ENCODE assay signal across 1 cellular context in the genomic region with DNA sequence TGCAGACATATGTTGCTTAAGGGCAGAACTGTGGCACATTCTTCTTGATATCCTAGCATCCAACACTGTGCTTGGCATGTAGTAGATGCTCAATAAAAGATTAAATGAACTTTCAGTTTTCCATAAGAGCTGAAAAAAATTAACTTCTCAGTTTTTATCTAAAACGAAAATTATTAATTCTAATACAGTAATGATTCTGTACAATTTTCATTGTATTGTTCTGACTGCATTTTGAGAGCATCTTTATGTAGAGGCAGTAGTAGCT.
TF ChIP-seq lines count a peak whose summit lies in the region.

No MANE protein-coding gene starts in this region.

TF ChIP-seq in GM23338, 12 proteins besides CTCF, POLR2A, EP300 and RAD21 (continued from another document):
- TF ChIP-seq CREB1 (CRISPR knock-in tag; IDR thresholded peaks at IDR 0.05; ENCODE audit: low read depth) (no peak), EZH2 (IDR thresholded peaks at IDR 0.05; ENCODE audit: low read depth, unreplicated experiment) (no peak)
